In genomic region chr12:92912672-92913071, GRCh38 we compare ENCODE assay signal across 11 cellular contexts.
"Had no signal": no experiment of that assay in that cellular context is flagged by ENCODE, and none has a peak within 500 bp of the region (broad histone marks: within the 10 kb centered on the region; RNA-seq: fewer than 3 reads in every experiment).

No MANE protein-coding gene starts in this region.

- H3K4me1 ChIP-seq: body of pancreas, right lobe of liver had no signal

- H3K4me3 ChIP-seq: adrenal gland, body of pancreas, right lobe of liver, upper lobe of left lung had no signal

- H3K27me3 ChIP-seq: adrenal gland, body of pancreas, right lobe of liver, upper lobe of left lung had no signal

- DNase-seq: activated T-cell treated with anti-CD3 and anti-CD28 coated beads, Interleukin-2, amount 50 U/mL, for 1 hour; body of pancreas; endodermal cell; glutamatergic neuron; right lobe of liver; stimulated activated CD4-positive, alpha-beta T cell treated with anti-CD3 and anti-CD28 coated beads, Interleukin-2, amount 100 ng/mL, for 24 hours; stimulated activated naive CD8-positive, alpha-beta T cell treated with anti-CD3 and anti-CD28 coated beads, Interleukin-15, Interleukin-2, amounts not matched to agents 100 U/mL and 50 U/mL, for 24 hours; T-helper 17 cell; upper lobe of left lung had no signal

- H3K27ac ChIP-seq: body of pancreas, right lobe of liver, upper lobe of left lung had no signal

- H3K9me3 ChIP-seq: adrenal gland, upper lobe of left lung had no signal

- ATAC-seq: body of pancreas, right lobe of liver, WTC11 had no signal

- H3K36me3 ChIP-seq: adrenal gland, right lobe of liver, upper lobe of left lung had no signal
